Comparison of ENCODE assay signal across 2 cellular contexts in the genomic region with DNA sequence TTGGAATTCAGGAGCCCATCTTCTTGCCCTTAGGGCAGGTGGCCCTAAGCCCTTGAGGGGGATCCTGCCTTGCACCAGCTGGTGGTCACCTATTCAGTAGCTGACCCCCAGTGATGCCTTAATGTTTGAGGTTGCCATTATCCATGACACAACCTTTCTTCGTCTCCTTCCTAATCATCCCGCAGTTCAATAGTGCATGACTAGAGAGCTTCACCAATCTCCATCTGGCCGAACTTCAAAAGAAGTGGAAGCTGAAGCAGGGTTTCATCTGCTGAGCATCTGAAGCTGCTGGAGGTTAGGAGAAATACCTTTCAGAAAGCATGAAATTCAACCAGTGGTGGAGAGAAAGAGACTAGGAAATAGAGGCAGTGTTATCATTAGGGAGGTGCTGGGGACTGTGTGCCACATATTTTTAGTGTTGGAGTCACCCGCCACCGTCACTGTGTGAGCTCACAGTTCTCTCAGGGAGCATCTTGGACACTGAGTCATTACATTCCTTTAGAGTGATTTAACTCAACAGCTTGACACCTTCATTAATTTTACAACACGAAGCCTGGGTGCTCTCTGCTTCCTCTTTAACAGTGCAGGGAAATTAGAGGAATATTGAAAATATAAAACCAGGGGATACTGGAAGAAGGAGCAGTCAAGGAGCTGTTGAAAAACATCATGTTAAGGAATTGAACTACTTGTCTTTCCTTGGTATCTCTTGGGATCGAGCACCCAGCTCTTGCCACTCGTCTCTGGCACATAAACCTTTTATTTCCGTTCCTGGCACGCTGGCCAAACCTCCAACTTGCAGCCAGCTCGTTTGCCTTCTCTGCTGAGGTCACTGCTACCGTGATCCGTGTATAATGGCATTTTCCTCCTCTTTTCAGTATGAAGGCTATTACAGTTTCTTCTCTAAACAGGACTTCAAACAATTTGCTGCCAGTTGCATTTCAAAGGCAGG.
TF ChIP-seq lines count a peak whose summit lies in the region.

No MANE protein-coding gene starts in this region.

TF ChIP-seq in H1, 55 proteins besides CTCF, POLR2A, EP300 and RAD21:
- TF ChIP-seq HDAC2 (IDR thresholded peaks at IDR 0.05; ENCODE audit: borderline replicate concordance in 1 of 2, low read depth in 2 of 2, low read length in 2 of 2): no peak
- TF ChIP-seq MAFK (IDR thresholded peaks at IDR 0.05; ENCODE audit: low read depth, low read length): no peak
- TF ChIP-seq POU5F1 (IDR thresholded peaks at IDR 0.05; ENCODE audit: low read depth, low read length): no peak
- no peak for TF ChIP-seq TCF12 (IDR thresholded peaks at IDR 0.05; ENCODE audit: low read depth, low read length)
- no peak for TF ChIP-seq RXRA (IDR thresholded peaks at IDR 0.05; ENCODE audit: insufficient read depth, low read depth, low read length)
- TF ChIP-seq BCL11A (IDR thresholded peaks at IDR 0.05; ENCODE audit: low read depth in 2 of 2, low read length in 2 of 2): no peak
- TF ChIP-seq PHF8 (conservative IDR thresholded peaks at IDR 0.05; ENCODE audit: low read depth, low read length): no peak
- TF ChIP-seq, protein P1, sequence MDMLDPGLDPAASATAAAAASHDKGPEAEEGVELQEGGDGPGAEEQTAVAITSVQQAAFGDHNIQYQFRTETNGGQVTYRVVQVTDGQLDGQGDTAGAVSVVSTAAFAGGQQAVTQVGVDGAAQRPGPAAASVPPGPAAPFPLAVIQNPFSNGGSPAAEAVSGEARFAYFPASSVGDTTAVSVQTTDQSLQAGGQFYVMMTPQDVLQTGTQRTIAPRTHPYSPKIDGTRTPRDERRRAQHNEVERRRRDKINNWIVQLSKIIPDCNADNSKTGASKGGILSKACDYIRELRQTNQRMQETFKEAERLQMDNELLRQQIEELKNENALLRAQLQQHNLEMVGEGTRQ (IDR thresholded peaks at IDR 0.05; ENCODE audit: low read length): no peak
- TF ChIP-seq SIX5 (IDR thresholded peaks at IDR 0.05; ENCODE audit: low read depth, low read length): no peak
- TF ChIP-seq ASH2L (IDR thresholded peaks at IDR 0.05; ENCODE audit: low read length): no peak
- no peak for TF ChIP-seq CHD1 (IDR thresholded peaks at IDR 0.05; ENCODE audit: low read depth, low read length)
TF ChIP-seq in H1: peak in this region for 0.

TF ChIP-seq in HEK293T, 16 proteins besides CTCF, POLR2A, EP300 and RAD21:
- TF ChIP-seq, protein P2, sequence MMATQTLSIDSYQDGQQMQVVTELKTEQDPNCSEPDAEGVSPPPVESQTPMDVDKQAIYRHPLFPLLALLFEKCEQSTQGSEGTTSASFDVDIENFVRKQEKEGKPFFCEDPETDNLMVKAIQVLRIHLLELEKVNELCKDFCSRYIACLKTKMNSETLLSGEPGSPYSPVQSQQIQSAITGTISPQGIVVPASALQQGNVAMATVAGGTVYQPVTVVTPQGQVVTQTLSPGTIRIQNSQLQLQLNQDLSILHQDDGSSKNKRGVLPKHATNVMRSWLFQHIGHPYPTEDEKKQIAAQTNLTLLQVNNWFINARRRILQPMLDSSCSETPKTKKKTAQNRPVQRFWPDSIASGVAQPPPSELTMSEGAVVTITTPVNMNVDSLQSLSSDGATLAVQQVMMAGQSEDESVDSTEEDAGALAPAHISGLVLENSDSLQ (IDR thresholded peaks at IDR 0.05): no peak
- TF ChIP-seq FOXM1 (IDR thresholded peaks at IDR 0.05; ENCODE audit: borderline replicate concordance): no peak
- no peak for TF ChIP-seq BHLHE40 (IDR thresholded peaks at IDR 0.05; ENCODE audit: borderline replicate concordance)
- no peak for TF ChIP-seq NFRKB (IDR thresholded peaks at IDR 0.05)
- TF ChIP-seq ELF4 (IDR thresholded peaks at IDR 0.05): no peak
- TF ChIP-seq ZNF384 (IDR thresholded peaks at IDR 0.05): no peak
- TF ChIP-seq ARNT (IDR thresholded peaks at IDR 0.05): no peak
- no peak for TF ChIP-seq FOXA1 (IDR thresholded peaks at IDR 0.05)
- TF ChIP-seq LEF1 (IDR thresholded peaks at IDR 0.05; ENCODE audit: borderline replicate concordance): no peak
- TF ChIP-seq TARDBP (IDR thresholded peaks at IDR 0.05): no peak
- no peak for TF ChIP-seq HDGF (IDR thresholded peaks at IDR 0.05; ENCODE audit: borderline replicate concordance)
- TF ChIP-seq L3MBTL2 (conservative IDR thresholded peaks at IDR 0.05): no peak
- no peak for TF ChIP-seq SP1 (IDR thresholded peaks at IDR 0.05)
- TF ChIP-seq FOXK2 (IDR thresholded peaks at IDR 0.05): no peak
- TF ChIP-seq SUZ12 (IDR thresholded peaks at IDR 0.05): no peak
- no peak for TF ChIP-seq CTBP1 (IDR thresholded peaks at IDR 0.05; ENCODE audit: borderline replicate concordance)
TF ChIP-seq in HEK293T: peak in this region for 0.
